Comparison of ENCODE assay signal across 14 cellular contexts in genomic region chr21:28725396-28725795, GRCh38.
"Had no signal": no experiment of that assay in that cellular context is flagged by ENCODE, and none has a peak within 500 bp of the region (broad histone marks: within the 10 kb centered on the region; RNA-seq: fewer than 3 reads in every experiment).

No MANE protein-coding gene starts in this region.

- DNase-seq: effector memory CD4-positive, alpha-beta T cell; immature natural killer cell; kidney; left colon; naive thymus-derived CD4-positive, alpha-beta T cell; nephron progenitor cell; posterior cingulate gyrus; sigmoid colon; small intestine; stimulated activated CD4-positive, alpha-beta T cell treated with anti-CD3 and anti-CD28 coated beads, Interleukin-12 subunit alpha, Interleukin-12 subunit beta, amount 100 ng/mL, for 4 hours; stimulated activated naive CD4-positive, alpha-beta T cell treated with Interleukin-2 at 50 U/mL for 16 hours had no signal

- H3K4me1 ChIP-seq: sigmoid colon had no signal

- H3K27ac Mint-ChIP-seq: nephron progenitor cell had no signal

- H3K27me3 Mint-ChIP-seq: naive thymus-derived CD4-positive, alpha-beta T cell had no signal

- H3K4me3 Mint-ChIP-seq: immature natural killer cell; naive thymus-derived CD4-positive, alpha-beta T cell; nephron progenitor cell had no signal

- H3K36me3 ChIP-seq: esophagus muscularis mucosa, gastroesophageal sphincter, sigmoid colon had no signal

- H3K27me3 ChIP-seq: esophagus muscularis mucosa, gastroesophageal sphincter, sigmoid colon had no signal

- H3K4me3 ChIP-seq: esophagus muscularis mucosa, gastroesophageal sphincter, sigmoid colon had no signal

- H3K27ac ChIP-seq: epithelial cell of prostate, esophagus muscularis mucosa, gastroesophageal sphincter, sigmoid colon had no signal

- ATAC-seq: gastroesophageal sphincter; left colon; naive thymus-derived CD4-positive, alpha-beta T cell had no signal

- H3K9me3 ChIP-seq: esophagus muscularis mucosa, gastroesophageal sphincter, sigmoid colon had no signal

- H3K9me3 Mint-ChIP-seq: immature natural killer cell; naive thymus-derived CD4-positive, alpha-beta T cell; nephron progenitor cell had no signal
